Comparison of ENCODE assay signal across 21 cellular contexts in the genomic region with DNA sequence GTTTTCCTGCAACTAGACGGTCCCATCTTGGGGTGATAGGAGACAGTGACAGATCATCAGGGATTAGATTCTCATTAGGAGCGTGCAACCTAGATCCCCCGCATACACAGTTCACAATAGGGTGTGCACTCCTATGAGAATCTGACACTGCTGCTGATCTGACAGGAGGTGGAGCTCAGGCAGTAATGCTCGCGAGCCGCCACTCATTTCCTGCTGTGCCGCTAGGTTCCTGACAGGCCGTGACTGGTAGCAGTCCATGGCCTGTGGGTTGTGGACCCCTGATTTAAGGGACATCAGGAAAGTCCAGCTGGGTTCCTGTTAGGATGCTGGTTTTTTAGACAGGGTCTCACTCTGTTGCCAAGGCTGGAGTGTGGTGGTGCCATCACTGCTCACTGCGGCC.
"Had no signal": no experiment of that assay in that cellular context is flagged by ENCODE, and none has a peak within 500 bp of the region (broad histone marks: within the 10 kb centered on the region; RNA-seq: fewer than 3 reads in every experiment).

No MANE protein-coding gene starts in this region.

- ATAC-seq: left lung had no signal

- H3K4me1 Mint-ChIP-seq: naive B cell; stimulated activated memory B cell treated with anti-CD40 and anti-IgM and Interleukin-4, amounts not matched to agents 10 μg/mL and 1 μg/mL and 100 μg/mL, for 72 hours had no signal

- H3K4me3 Mint-ChIP-seq: naive B cell; nephron progenitor cell; stimulated activated memory B cell treated with anti-CD40 and anti-IgM and Interleukin-4, amounts not matched to agents 10 μg/mL and 1 μg/mL and 100 μg/mL, for 72 hours; stimulated activated naive CD8-positive, alpha-beta T cell treated with anti-CD3 and anti-CD28 coated beads, Interleukin-15, Interleukin-2, amounts not matched to agents 100 ng/mL and 50 ng/mL, for 24 hours had no signal

- H3K9me3 ChIP-seq: left lung, neutrophil, spleen, tibial artery, upper lobe of right lung had no signal

- FAIRE-seq: frontal cortex had no signal

- H3K36me3 ChIP-seq: left lung, neutrophil, spleen, tibial artery, upper lobe of right lung had no signal

- H3K9me3 Mint-ChIP-seq: stimulated activated memory B cell treated with anti-CD40 and anti-IgM and Interleukin-4, amounts not matched to agents 10 μg/mL and 1 μg/mL and 100 μg/mL, for 72 hours; stimulated activated naive CD8-positive, alpha-beta T cell treated with anti-CD3 and anti-CD28 coated beads, Interleukin-15, Interleukin-2, amounts not matched to agents 100 ng/mL and 50 ng/mL, for 24 hours had no signal

- H3K27ac Mint-ChIP-seq: naive B cell; nephron progenitor cell; stimulated activated memory B cell treated with anti-CD40 and anti-IgM and Interleukin-4, amounts not matched to agents 10 μg/mL and 1 μg/mL and 100 μg/mL, for 72 hours; stimulated activated naive CD8-positive, alpha-beta T cell treated with anti-CD3 and anti-CD28 coated beads, Interleukin-15, Interleukin-2, amounts not matched to agents 100 ng/mL and 50 ng/mL, for 24 hours had no signal

- H3K27ac ChIP-seq: dorsolateral prefrontal cortex, left lung, neutrophil, upper lobe of right lung had no signal

- DNase-seq: central memory CD4-positive, alpha-beta T cell; dorsolateral prefrontal cortex; effector CD8-positive, alpha-beta T cell; islet precursor cell; left lung; mesendoderm; naive B cell; nephron progenitor cell; posterior cingulate gyrus; spleen; stimulated activated CD4-positive, alpha-beta T cell treated with anti-CD3 and anti-CD28 coated beads, Interleukin-15, amount 100 ng/mL, for 24 hours; stimulated activated CD4-positive, alpha-beta T cell treated with anti-CD3 and anti-CD28 coated beads, Interleukin-1b, Interleukin-23, amount 100 ng/mL, for 48 hours; stimulated activated CD4-positive, alpha-beta T cell treated with anti-CD3 and anti-CD28 coated beads, Interleukin-4, amount 100 ng/mL, for 24 hours; tibial artery; upper lobe of right lung had no signal

- H3K27me3 ChIP-seq: left lung, neutrophil, spleen, tibial artery, upper lobe of right lung had no signal

- H3K27me3 Mint-ChIP-seq: naive B cell; stimulated activated memory B cell treated with anti-CD40 and anti-IgM and Interleukin-4, amounts not matched to agents 10 μg/mL and 1 μg/mL and 100 μg/mL, for 72 hours; stimulated activated naive CD8-positive, alpha-beta T cell treated with anti-CD3 and anti-CD28 coated beads, Interleukin-15, Interleukin-2, amounts not matched to agents 100 ng/mL and 50 ng/mL, for 24 hours had no signal

- H3K36me3 Mint-ChIP-seq: naive B cell; stimulated activated memory B cell treated with anti-CD40 and anti-IgM and Interleukin-4, amounts not matched to agents 10 μg/mL and 1 μg/mL and 100 μg/mL, for 72 hours had no signal

- H3K4me3 ChIP-seq: coronary artery, dorsolateral prefrontal cortex, left lung, lung, spleen, tibial artery, upper lobe of right lung had no signal
